Comparison of ENCODE assay signal across 20 cellular contexts in the genomic region with DNA sequence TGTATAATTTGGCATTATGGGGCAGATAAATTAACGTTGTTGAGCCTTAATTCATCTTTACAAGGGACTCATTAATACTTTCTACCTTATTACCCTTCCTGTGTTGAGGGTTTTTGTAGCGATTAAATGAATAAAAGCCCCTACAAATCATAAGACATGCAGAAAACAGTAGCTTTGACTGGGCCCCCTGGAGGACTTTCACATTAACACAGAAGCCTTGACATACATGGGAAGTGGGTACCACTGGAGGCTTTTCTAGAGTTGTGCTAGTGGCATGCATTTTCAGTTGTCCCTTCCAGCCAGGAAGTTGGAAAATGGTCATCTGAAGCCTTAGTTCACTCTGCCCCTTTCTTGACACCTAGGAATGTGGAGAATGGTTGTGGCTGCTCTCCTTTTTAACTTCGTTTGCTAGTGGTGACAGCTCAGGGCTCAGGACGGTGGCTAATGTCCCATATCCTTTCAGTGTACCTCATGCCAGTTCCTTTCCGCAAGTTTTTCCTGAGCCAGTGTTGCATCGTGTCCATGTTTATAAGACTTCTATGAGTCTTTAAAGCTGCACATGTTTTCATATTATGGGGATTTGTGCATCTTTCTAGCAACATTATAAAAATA. TPM values are rescaled to one million over a fixed set of nuclear protein-coding genes. Genes with fewer than 3 reads are reported as not detected.
DNase-seq lines count a peak whose midpoint lies in the region; ATAC-seq, FAIRE-seq and TF ChIP-seq lines count a peak whose summit lies in the region.
"Had no signal": no experiment of that assay in that cellular context is flagged by ENCODE, and none has a peak within 500 bp of the region (broad histone marks: within the 10 kb centered on the region; RNA-seq: fewer than 3 reads in every experiment).

No MANE protein-coding gene starts in this region.

- intact Hi-C loops in HepG2 (cut with micrococcal nuclease; ENCODE audit: unreplicated experiment) = no loop called here
- intact Hi-C loops in right lobe of liver (cut with DNase I) = no loop called here

- H3K4me1 ChIP-seq in HepG2 (ENCODE audit: insufficient read depth, low read length) (peaks cover 50% of the 10 kb centered on the region), right lobe of liver (no peaks in the 10 kb centered on the region), OCI-LY1 (ENCODE audit: insufficient read depth, low read length, severe bottlenecking) (peaks cover 31% of the 10 kb centered on the region)

- H3K4me2 ChIP-seq in HepG2 (ENCODE audit: low read depth, low read length) (no peak overlapping the region), OCI-LY1 (ENCODE audit: low read length) (peak overlapping the region; percentile 80)

- H3K27ac Mint-ChIP-seq in endothelial cell (ENCODE audit: unreplicated experiment) = peak overlapping the region; percentile 14
- peak overlapping the region in 1 of 2 donors; percentile 85 for H3K27ac Mint-ChIP-seq in stimulated activated naive CD8-positive, alpha-beta T cell treated with anti-CD3 and anti-CD28 coated beads, Interleukin-15, amount 100 ng/mL, for 72 hours
- H3K27ac Mint-ChIP-seq: CD4-positive, alpha-beta T cell; dendritic cell treated with granulocyte-macrophage colony-stimulating factor and Interleukin-4, amounts not matched to agents 40 ng/mL and 50 ng/mL, for 4 days had no signal

- WGBS in HepG2 (ENCODE audit: low lambda C conversion rate) = 96% methylated on average over 6 of the region's 6 CpGs
- WGBS in right lobe of liver (ENCODE audit: insufficient coverage, low coverage, low lambda C conversion rate, missing lambda C conversion rate) = 88% methylated on average over 6 of the region's 6 CpGs

- H3K9me3 Mint-ChIP-seq in endothelial cell (ENCODE audit: unreplicated experiment) = no peaks in the 10 kb centered on the region
- H3K9me3 Mint-ChIP-seq in stimulated activated naive CD8-positive, alpha-beta T cell treated with anti-CD3 and anti-CD28 coated beads, Interleukin-15, amount 100 ng/mL, for 72 hours = no peaks in the 10 kb centered on the region
- no peaks in the 10 kb centered on the region for H3K9me3 Mint-ChIP-seq in activated T-cell treated with anti-CD3 and anti-CD28 coated beads, Interleukin-2, amount 50 U/mL, for 4 hours
- H3K9me3 Mint-ChIP-seq: CD4-positive, alpha-beta T cell; dendritic cell treated with granulocyte-macrophage colony-stimulating factor and Interleukin-4, amounts not matched to agents 40 ng/mL and 50 ng/mL, for 4 days had no signal

- H3K4me3 ChIP-seq in HepG2 (replicated peaks in 1 of 3; ENCODE audit: insufficient read depth in 1 of 3, low read depth in 2 of 3, low read length in 3 of 3) = no peak overlapping the region
- H3K4me3 ChIP-seq in right lobe of liver = no peak overlapping the region
- H3K4me3 ChIP-seq in OCI-LY1 (ENCODE audit: low read depth, low read length, poor library complexity, severe bottlenecking) = peak overlapping the region; percentile 49
- H3K4me3 ChIP-seq: esophagus muscularis mucosa, skin epidermis, transverse colon had no signal

- H4K20me1 ChIP-seq in HepG2 (ENCODE audit: insufficient read depth, low read length) (no peaks in the 10 kb centered on the region), OCI-LY1 (ENCODE audit: insufficient read depth, low read length) (no peaks in the 10 kb centered on the region)

- TF ChIP-seq POLR2A in HepG2 (IDR thresholded peaks at IDR 0.05; ENCODE audit: insufficient read depth in 1 of 2, low read depth in 2 of 2, low read length in 2 of 2) (no peak), right lobe of liver (IDR thresholded peaks at IDR 0.05) (no peak)

- no peak overlapping the region for H3K4me3 Mint-ChIP-seq in endothelial cell (ENCODE audit: unreplicated experiment)
- no peak overlapping the region for H3K4me3 Mint-ChIP-seq in stimulated activated naive CD8-positive, alpha-beta T cell treated with anti-CD3 and anti-CD28 coated beads, Interleukin-15, amount 100 ng/mL, for 72 hours
- H3K4me3 Mint-ChIP-seq in activated T-cell treated with anti-CD3 and anti-CD28 coated beads, Interleukin-2, amount 50 U/mL, for 4 hours = no peak overlapping the region
- H3K4me3 Mint-ChIP-seq: CD4-positive, alpha-beta T cell; dendritic cell treated with granulocyte-macrophage colony-stimulating factor and Interleukin-4, amounts not matched to agents 40 ng/mL and 50 ng/mL, for 4 days had no signal

- TF ChIP-seq EP300 in HepG2 (IDR thresholded peaks at IDR 0.05; ENCODE audit: low read depth in 2 of 2, low read length in 2 of 2) (no peak), HepG2 (CRISPR knock-in tag; IDR thresholded peaks at IDR 0.05; ENCODE audit: borderline replicate concordance) (no peak)

- peaks cover 3 to 11% of the 10 kb centered on the region in 2 experiments; a peak in 3 of 5 replicates for H3K36me3 ChIP-seq in HepG2 (replicated peaks in 1 of 2; ENCODE audit: control insufficient read depth in 1 of 2, insufficient read depth in 2 of 2, low read length in 2 of 2)
- H3K36me3 ChIP-seq in right lobe of liver = no peaks in the 10 kb centered on the region
- H3K36me3 ChIP-seq in OCI-LY1 (ENCODE audit: insufficient read depth, low read length) = peaks cover 46% of the 10 kb centered on the region
- H3K36me3 ChIP-seq: esophagus muscularis mucosa, transverse colon had no signal

- peaks cover 5% of the 10 kb centered on the region for H3K36me3 Mint-ChIP-seq in endothelial cell (ENCODE audit: low read depth, unreplicated experiment)
- H3K36me3 Mint-ChIP-seq in activated T-cell treated with anti-CD3 and anti-CD28 coated beads, Interleukin-2, amount 50 U/mL, for 4 hours (ENCODE audit: insufficient read depth) = peaks cover 2% of the 10 kb centered on the region

- no peak for TF ChIP-seq RAD21 in HepG2 (CRISPR knock-in tag; IDR thresholded peaks at IDR 0.05)

- no peak overlapping the region for H3K27ac ChIP-seq in HepG2 (ENCODE audit: extremely low read length, insufficient read depth, low read length)
- no peak overlapping the region for H3K27ac ChIP-seq in right lobe of liver
- peak overlapping the region; percentile 79 for H3K27ac ChIP-seq in OCI-LY1 (ENCODE audit: low read depth, low read length, poor library complexity, severe bottlenecking)
- H3K27ac ChIP-seq: esophagus muscularis mucosa, skin epidermis, transverse colon had no signal

- peak; percentile 71 for ATAC-seq in HepG2
- no peak for ATAC-seq in right lobe of liver
- ATAC-seq in stimulated activated naive CD8-positive, alpha-beta T cell treated with anti-CD3 and anti-CD28 coated beads, Interleukin-15, amount 100 ng/mL, for 72 hours = no peak
- ATAC-seq in GM21717 (IDR thresholded peaks at IDR 0.05; ENCODE audit: unreplicated experiment) = no peak
- ATAC-seq in activated T-cell treated with anti-CD3 and anti-CD28 coated beads, Interleukin-2, amount 50 U/mL, for 4 hours = no peak

- no peak overlapping the region for H2AFZ ChIP-seq in HepG2 (ENCODE audit: low read length)
- no peak overlapping the region for H2AFZ ChIP-seq in OCI-LY1 (ENCODE audit: low read length)

- POLR2A ChIA-PET in HepG2 (lab: Yijun Ruan, JAX) = no interaction called here

- TF ChIP-seq CTCF in HepG2 (CRISPR knock-in tag; IDR thresholded peaks at IDR 0.05) (no peak), right lobe of liver (IDR thresholded peaks at IDR 0.05) (peak in 1 of 4 donors; percentile 4), OCI-LY1 (IDR thresholded peaks at IDR 0.05; ENCODE audit: low read length) (peak; percentile 64), endothelial cell (IDR thresholded peaks at IDR 0.05; ENCODE audit: unreplicated experiment) (no peak)

- no peak for DNase-seq in HepG2 (ENCODE audit: low spot score)
- DNase-seq in right lobe of liver = no peak
- no peak for DNase-seq in endothelial cell (ENCODE audit: low spot score)
- DNase-seq in stimulated activated naive CD8-positive, alpha-beta T cell treated with anti-CD3 and anti-CD28 coated beads, Interleukin-15, amount 100 ng/mL, for 72 hours = no peak
- no peak for DNase-seq in activated CD8-positive, alpha-beta memory T cell treated with anti-CD3 and anti-CD28 coated beads, Interleukin-2, amount 50 U/mL, for 48 hours
- no peak for DNase-seq in activated T-cell treated with anti-CD3 and anti-CD28 coated beads, Interleukin-2, amount 50 U/mL, for 4 hours
- DNase-seq: activated gamma-delta T cell treated with Interleukin-2 at 50 U/mL for 16 hours; anterior cingulate cortex; CD4-positive, alpha-beta T cell; KBM-7; NCI-H1694; NCI-H510A treated with DMSO at 0.1 percent for 48 hours; RPMI8226; T-helper 1 cell; transverse colon had no signal

- peaks cover under 1% of the 10 kb centered on the region for H3K27me3 Mint-ChIP-seq in endothelial cell (ENCODE audit: unreplicated experiment)
- H3K27me3 Mint-ChIP-seq in stimulated activated naive CD8-positive, alpha-beta T cell treated with anti-CD3 and anti-CD28 coated beads, Interleukin-15, amount 100 ng/mL, for 72 hours = no peaks in the 10 kb centered on the region
- no peaks in the 10 kb centered on the region for H3K27me3 Mint-ChIP-seq in activated T-cell treated with anti-CD3 and anti-CD28 coated beads, Interleukin-2, amount 50 U/mL, for 4 hours (ENCODE audit: low read depth)
- H3K27me3 Mint-ChIP-seq: CD4-positive, alpha-beta T cell; dendritic cell treated with granulocyte-macrophage colony-stimulating factor and Interleukin-4, amounts not matched to agents 40 ng/mL and 50 ng/mL, for 4 days had no signal

- peaks cover 6% of the 10 kb centered on the region for H3K4me1 Mint-ChIP-seq in endothelial cell (ENCODE audit: unreplicated experiment)
- H3K4me1 Mint-ChIP-seq in stimulated activated naive CD8-positive, alpha-beta T cell treated with anti-CD3 and anti-CD28 coated beads, Interleukin-15, amount 100 ng/mL, for 72 hours = peaks cover 33% of the 10 kb centered on the region
- H3K4me1 Mint-ChIP-seq in activated T-cell treated with anti-CD3 and anti-CD28 coated beads, Interleukin-2, amount 50 U/mL, for 4 hours (ENCODE audit: low read depth) = peaks cover 4% of the 10 kb centered on the region

- no peaks in the 10 kb centered on the region for H3K27me3 ChIP-seq in HepG2 (ENCODE audit: control insufficient read depth in 1 of 2, insufficient read depth in 2 of 2, low read length in 2 of 2)
- H3K27me3 ChIP-seq in right lobe of liver = no peaks in the 10 kb centered on the region
- H3K27me3 ChIP-seq in OCI-LY1 (ENCODE audit: insufficient read depth, low read length) = no peaks in the 10 kb centered on the region
- H3K27me3 ChIP-seq: esophagus muscularis mucosa, transverse colon had no signal

- H3K9me2 ChIP-seq in OCI-LY1 (ENCODE audit: low read depth, low read length) = no peaks in the 10 kb centered on the region

- no peak for FAIRE-seq in HepG2 (lab: Jason Lieb, UNC)

- H3K9ac ChIP-seq in HepG2 (ENCODE audit: insufficient read depth, low read depth, low read length) (no peak overlapping the region), OCI-LY1 (ENCODE audit: low read length) (peak overlapping the region; percentile 57)

- 0 out of 2 replicates have a peak, but pooled peaks cover 4% of the 10 kb centered on the region for H3F3A ChIP-seq in OCI-LY1 (ENCODE audit: insufficient read depth, low read length)

- BruUV-seq in HepG2 (replicated peaks; lab: Mats Ljungman, UMichigan) = no TSS peak

- H3K9me3 ChIP-seq in HepG2 (ENCODE audit: low read length) = no peaks in the 10 kb centered on the region
- no peaks in the 10 kb centered on the region for H3K9me3 ChIP-seq in right lobe of liver
- H3K9me3 ChIP-seq in OCI-LY1 (ENCODE audit: low read length) = no peaks in the 10 kb centered on the region
- H3K9me3 ChIP-seq: esophagus muscularis mucosa, transverse colon had no signal

- in situ Hi-C loops in HepG2 (cut with HindIII; ENCODE audit: extremely low pct_ligation_motif_present, low pct_unique_long_range_greater_than_20kb) = no loop called here

- peaks cover 46% of the 10 kb centered on the region for H3K79me2 ChIP-seq in HepG2 (ENCODE audit: insufficient read depth, low read length)
- peaks cover 83% of the 10 kb centered on the region for H3K79me2 ChIP-seq in OCI-LY1 (ENCODE audit: insufficient read depth, low read length)

- CTCF ChIA-PET in HepG2 (lab: Yijun Ruan, JAX; ENCODE audit: low intra/inter-chr PET ratio, low total read pairs) = no interaction called here

RNA-seq across cellular contexts. Expression of gene MTA3, which starts 30.3 kb away (rescaled TPM):
- total RNA-seq in HepG2 (2016; rRNA removed; fragmentation: Illumina TruSeq; extraction: Trizol) (48.8 and 57.6 TPM in 2 replicates), right lobe of liver (10 to 100 TPM in 4 of 6 experiments, 1 to 10 TPM in 2; 6.3 to 13.0 (median 11.4) TPM), endothelial cell (ENCODE audit: unreplicated experiment) (105 TPM)
- total RNA-seq in HepG2 (2016; cell fraction: cytosol; rRNA removed; fragmentation: Illumina TruSeq; extraction: Trizol; ENCODE audit: low read depth) = 39.9 and 45.9 TPM in 2 replicates
- total RNA-seq in HepG2 (2016; cell fraction: insoluble cytoplasmic fraction; rRNA removed; fragmentation: Illumina TruSeq; extraction: Trizol) = 47.0 and 59.0 TPM in 2 replicates
- total RNA-seq in HepG2 (2016; cell fraction: membrane; rRNA removed; fragmentation: Illumina TruSeq; extraction: Trizol) = 58.3 and 61.7 TPM in 2 replicates
- 43.8 and 50.9 TPM in 2 replicates for total RNA-seq in HepG2 (2016; cell fraction: nucleus; rRNA removed; fragmentation: Illumina TruSeq; extraction: Trizol)
- polyA plus RNA-seq in HepG2 (2011; rRNA removed) = 63.9 and 77.8 TPM in 2 replicates
- polyA plus RNA-seq in HepG2 (2011; cell fraction: cytosol; rRNA removed) = 54.2 and 69.3 TPM in 2 replicates
- polyA plus RNA-seq in HepG2 (2011; cell fraction: nucleus; rRNA removed) = 41.4 and 43.8 TPM in 2 replicates
- polyA plus RNA-seq in HepG2 (2012) = 63.9 and 78.6 TPM in 2 replicates
- polyA plus RNA-seq in HepG2 (2016; cell fraction: cytosol; fragmentation: Illumina TruSeq; extraction: Trizol; ENCODE audit: low read depth) = 42.6 and 42.8 TPM in 2 replicates
- 97.1 and 99.3 TPM in 2 replicates for polyA plus RNA-seq in HepG2 (2016; cell fraction: insoluble cytoplasmic fraction; fragmentation: Illumina TruSeq; extraction: Trizol; ENCODE audit: low read depth)
- polyA plus RNA-seq in HepG2 (2016; cell fraction: membrane; fragmentation: Illumina TruSeq; extraction: Trizol; ENCODE audit: low read depth) = 64.5 and 75.8 TPM in 2 replicates
- polyA plus RNA-seq in HepG2 (2016; cell fraction: nucleus; fragmentation: Illumina TruSeq; extraction: Trizol; ENCODE audit: insufficient read depth, low read depth) = 77.8 and 83.9 TPM in 2 replicates
- 12.5 and 38.7 TPM in 2 replicates for polyA minus RNA-seq in HepG2 (2011; rRNA and poly(A)+ RNA removed; ENCODE audit: low replicate concordance)
- polyA minus RNA-seq in HepG2 (2011; cell fraction: cytosol; rRNA and poly(A)+ RNA removed) = 31.0 and 41.1 TPM in 2 replicates
- 85.1 and 103 TPM in 2 replicates for polyA minus RNA-seq in HepG2 (2011; cell fraction: nucleus; rRNA and poly(A)+ RNA removed)
- total RNA-seq in activated T-cell treated with anti-CD3 and anti-CD28 coated beads, Interleukin-2, amount 50 U/mL, for 4 hours = 10 to 100 TPM; 11.5 to 18.3 (median 13.5) TPM
